ENCODE assay signal across 8 cellular contexts in the genomic region with DNA sequence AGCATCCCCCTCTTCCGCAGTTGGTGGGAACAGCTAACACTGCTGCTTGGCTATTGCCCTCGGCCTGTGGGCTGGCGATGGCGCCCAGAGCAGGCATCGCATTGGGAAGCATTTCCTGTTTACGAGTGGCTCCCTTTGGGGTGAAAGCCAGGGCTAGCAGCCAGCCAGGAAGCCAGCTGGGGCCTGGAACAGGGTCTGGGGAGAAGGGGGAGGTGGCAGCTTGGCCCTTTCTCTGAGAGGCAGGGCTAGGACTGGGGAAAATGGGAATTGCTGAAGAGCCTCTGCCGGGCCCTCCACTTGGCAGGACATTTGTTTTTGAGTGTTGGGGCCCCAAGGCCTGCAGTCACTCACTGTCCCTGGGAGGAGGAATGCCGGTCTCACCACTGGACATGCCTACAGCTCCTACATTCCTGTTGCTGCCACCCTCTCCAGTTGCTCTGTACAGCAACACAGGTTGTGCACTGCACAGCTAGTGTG. TPM values are rescaled to one million over a fixed set of nuclear protein-coding genes. Genes with fewer than 3 reads are reported as not detected.
DNase-seq lines count a peak whose midpoint lies in the region; ATAC-seq, FAIRE-seq and TF ChIP-seq lines count a peak whose summit lies in the region.

No MANE protein-coding gene starts in this region.

- POLR2A ChIA-PET in IMR-90 (lab: Charles Lee; ENCODE audit: unreplicated experiment) (interaction anchor here (0.7 to 1.4 kb wide), 5 partner anchors 26 to 72 kb away, joined by 3 to 7 read pairs (median 3); no protein-coding TSS in a partner anchor), HepG2 (lab: Yijun Ruan, JAX) (interaction anchor here (1.1 to 18.7 kb wide), 8 partner anchors 16 to 83 kb away, joined by 3 to 536 read pairs (median 36); no protein-coding TSS in a partner anchor)

- no peak for TF ChIP-seq CTCF in IMR-90 (conservative IDR thresholded peaks at IDR 0.05; ENCODE audit: low read depth, low read length)
- TF ChIP-seq CTCF in HepG2 (CRISPR knock-in tag; IDR thresholded peaks at IDR 0.05), result no peak
- no peak for TF ChIP-seq CTCF in GM13977 (IDR thresholded peaks at IDR 0.05; ENCODE audit: extremely low read depth, insufficient read depth, missing control alignments)

- no peak for FAIRE-seq in HepG2 (lab: Jason Lieb, UNC)

- dilution Hi-C loops in IMR-90 (cut with HindIII; ENCODE audit: low sequenced_read_pairs, unreplicated experiment), result no loop called here

- in situ Hi-C loops in IMR-90 (cut with MboI; ENCODE audit: low sequenced_read_pairs), result loop anchor here (5.0 to 25.0 kb wide), 2 partner anchors 49 to 674 kb away; partner anchors contain the start of gene CALB2
- in situ Hi-C loops in HepG2 (cut with HindIII; ENCODE audit: extremely low pct_ligation_motif_present, low pct_unique_long_range_greater_than_20kb), result loop anchor here (5.0 kb wide), 1 partner anchor 39 kb away; no protein-coding TSS in a partner anchor
- in situ Hi-C loops in GM13977 (cut with MboI; ENCODE audit: low pct_unique_long_range_greater_than_20kb, low sequenced_read_pairs, unreplicated experiment), result loop anchor here (10.0 kb wide), 1 partner anchor 76 kb away; no protein-coding TSS in a partner anchor

- H2AFZ ChIP-seq in IMR-90 (replicated peaks; ENCODE audit: low read length, poor library complexity), result peak overlapping the region; percentile 78
- H2AFZ ChIP-seq in HepG2 (ENCODE audit: low read length), result no peak overlapping the region

- peak overlapping the region; percentile 93 for H2BK120ac ChIP-seq in IMR-90 (ENCODE audit: low read depth, low read length)

- H3K27me3 ChIP-seq in IMR-90 (ENCODE audit: control insufficient read depth, insufficient read depth, low read length), result no peaks in the 10 kb centered on the region
- H3K27me3 ChIP-seq in HepG2 (ENCODE audit: control insufficient read depth in 1 of 2, insufficient read depth in 2 of 2, low read length in 2 of 2), result no peaks in the 10 kb centered on the region; a peak in 1 of 5 replicates

- peak overlapping the region; percentile 97 for H2AK9ac ChIP-seq in IMR-90 (replicated peaks; ENCODE audit: low read depth, low read length, poor library complexity)

- CTCF ChIA-PET in IMR-90 (lab: Yijun Ruan, JAX) (interaction anchor here (0.7 to 2.8 kb wide), 5 partner anchors 15 to 83 kb away, joined by 3 to 8 read pairs (median 3); no protein-coding TSS in a partner anchor), HepG2 (lab: Yijun Ruan, JAX; ENCODE audit: low intra/inter-chr PET ratio, low total read pairs) (no interaction called here)

- TF ChIP-seq POLR2A in IMR-90 (IDR thresholded peaks at IDR 0.05; ENCODE audit: low read depth, low read length) (no peak), HepG2 (IDR thresholded peaks at IDR 0.05; ENCODE audit: insufficient read depth in 1 of 2, low read depth in 2 of 2, low read length in 2 of 2) (no peak)

- DNase-seq in IMR-90, result peak; percentile 59
- no peak for DNase-seq in HepG2 (ENCODE audit: low spot score)
- DNase-seq in superior temporal gyrus (ENCODE audit: extremely low spot score), result peak; percentile 91
- DNase-seq in activated naive CD4-positive, alpha-beta T cell (lab: John Stamatoyannopoulos, UW), result no peak
- no peak for DNase-seq in LoVo (ENCODE audit: low spot score)
- DNase-seq in GM13977 (ENCODE audit: low spot score), result no peak

- H4K91ac ChIP-seq in IMR-90 (ENCODE audit: insufficient read depth, low read depth, low read length), result peak overlapping the region; percentile 97

- no TSS peak for BruUV-seq in IMR-90 (replicated peaks; lab: Mats Ljungman, UMichigan)
- no TSS peak for BruUV-seq in HepG2 (replicated peaks; lab: Mats Ljungman, UMichigan)

- peak overlapping the region; percentile 89 for H3K23ac ChIP-seq in IMR-90 (ENCODE audit: low read depth, low read length)

- H3K9me3 ChIP-seq in IMR-90 (ENCODE audit: control insufficient read depth, insufficient read depth, low read length), result no peaks in the 10 kb centered on the region
- H3K9me3 ChIP-seq in HepG2 (ENCODE audit: low read length), result no peaks in the 10 kb centered on the region

- peak overlapping the region; percentile 2; the same call in 1 of the 2 replicates for H3K9ac ChIP-seq in IMR-90 (ENCODE audit: low read depth, low read length)
- no peak overlapping the region for H3K9ac ChIP-seq in HepG2 (ENCODE audit: insufficient read depth, low read depth, low read length)

- peak overlapping the region; percentile 89 for H2BK20ac ChIP-seq in IMR-90 (ENCODE audit: low read depth, low read length)

- peak overlapping the region; percentile 100 for H2AK5ac ChIP-seq in IMR-90 (ENCODE audit: low read depth, low read length)

- H3K4me3 ChIP-seq in IMR-90 (ENCODE audit: insufficient read depth, low read depth, low read length) (no peak overlapping the region), HepG2 (replicated peaks in 1 of 3; ENCODE audit: insufficient read depth in 1 of 3, low read depth in 2 of 3, low read length in 3 of 3) (no peak overlapping the region)

- H3K56ac ChIP-seq in IMR-90 (ENCODE audit: extremely low read depth, insufficient read depth, low read length), result peak overlapping the region; percentile 50; the same call in 1 of the 2 replicates

- H3K14ac ChIP-seq in IMR-90 (replicated peaks; ENCODE audit: low read depth, low read length), result peak overlapping the region; percentile 96

- H4K5ac ChIP-seq in IMR-90 (ENCODE audit: low read depth, low read length), result peak overlapping the region; percentile 80

- H3K4me2 ChIP-seq in IMR-90 (ENCODE audit: low read depth, low read length) (no peak overlapping the region; the same call in 1 of the 2 replicates), HepG2 (ENCODE audit: low read depth, low read length) (no peak overlapping the region)

- H3K27ac ChIP-seq in IMR-90 (ENCODE audit: insufficient read depth, low read length) (peak overlapping the region; percentile 68), cingulate gyrus (ENCODE audit: low read depth, low read length) (peak overlapping the region; percentile 96), HepG2 (ENCODE audit: extremely low read length, insufficient read depth, low read length) (peak overlapping the region; percentile 22)

- peak overlapping the region; percentile 99; the same call in 2 of the 3 replicates for H2BK15ac ChIP-seq in IMR-90 (ENCODE audit: low read depth, low read length)

- H3K79me1 ChIP-seq in IMR-90 (ENCODE audit: low read depth in 1 of 2, low read length in 2 of 2), result peaks cover 3 to 67% of the 10 kb centered on the region in 2 experiments

- TF ChIP-seq RAD21 in IMR-90 (IDR thresholded peaks at IDR 0.05; ENCODE audit: low read length), result no peak
- TF ChIP-seq RAD21 in HepG2 (CRISPR knock-in tag; IDR thresholded peaks at IDR 0.05), result no peak

- H4K20me1 ChIP-seq in IMR-90 (ENCODE audit: insufficient read depth, low read length) (peaks cover 19% of the 10 kb centered on the region), HepG2 (ENCODE audit: insufficient read depth, low read length) (0 out of 2 replicates have a peak, but pooled peaks cover 5% of the 10 kb centered on the region)

- H3K36me3 ChIP-seq in IMR-90 (ENCODE audit: control insufficient read depth, insufficient read depth, low read length) (peaks cover 6% of the 10 kb centered on the region), HepG2 (replicated peaks in 1 of 2; ENCODE audit: control insufficient read depth in 1 of 2, insufficient read depth in 2 of 2, low read length in 2 of 2) (peaks cover 0 to 5% of the 10 kb centered on the region in 2 experiments; a peak in 1 of 5 replicates)

- no peak for TF ChIP-seq EP300 in HepG2 (IDR thresholded peaks at IDR 0.05; ENCODE audit: low read depth in 2 of 2, low read length in 2 of 2)
- no peak for TF ChIP-seq EP300 in HepG2 (CRISPR knock-in tag; IDR thresholded peaks at IDR 0.05; ENCODE audit: borderline replicate concordance)

- intact Hi-C loops in IMR-90 (cut with micrococcal nuclease) (loop anchor here (5.0 kb wide), 1 partner anchor 669 kb away; the partner anchor contains the start of gene CALB2), HepG2 (cut with micrococcal nuclease; ENCODE audit: unreplicated experiment) (no loop called here)

- H2BK5ac ChIP-seq in IMR-90 (ENCODE audit: low read depth, low read length, poor library complexity, severe bottlenecking), result peak overlapping the region; percentile 81

- H3K18ac ChIP-seq in IMR-90 (ENCODE audit: low read depth, low read length), result peak overlapping the region; percentile 74

- WGBS in IMR-90 (ENCODE audit: extremely low coverage in 2 of 2, insufficient read length in 1 of 2), 2 experiments, result 20% methylated on average over 1 of the region's 8 CpGs; no CpG with 5 or more reads in 1 of the 2 experiments
- 98% methylated on average over 7 of the region's 8 CpGs for WGBS in HepG2 (ENCODE audit: low lambda C conversion rate)

- peaks cover 54% of the 10 kb centered on the region for H3K9me1 ChIP-seq in IMR-90 (ENCODE audit: insufficient read depth, low read length)

- H3K4ac ChIP-seq in IMR-90 (ENCODE audit: low read depth, low read length), result peak overlapping the region; percentile 99

- ATAC-seq in IMR-90 (ENCODE audit: low read depth), result peak; percentile 10
- ATAC-seq in HepG2, result no peak
- ATAC-seq in GM19395 (IDR thresholded peaks at IDR 0.05; ENCODE audit: unreplicated experiment), result no peak

- H3K79me2 ChIP-seq in HepG2 (ENCODE audit: insufficient read depth, low read length), result peaks cover 22% of the 10 kb centered on the region

- peaks cover 66% of the 10 kb centered on the region for H3K4me1 ChIP-seq in IMR-90 (ENCODE audit: control insufficient read depth, insufficient read depth, low read length)
- peaks cover 78% of the 10 kb centered on the region for H3K4me1 ChIP-seq in HepG2 (ENCODE audit: insufficient read depth, low read length)

- H4K8ac ChIP-seq in IMR-90 (ENCODE audit: low read depth in 2 of 2, low read length in 2 of 2), result peak overlapping the region; percentile 92 to 98

RNA-seq across cellular contexts. Expression of gene MTSS2, which starts 2.5 kb away (rescaled TPM):
- 8.9 and 9.1 TPM in 2 replicates for total RNA-seq in IMR-90 (2012; rRNA removed)
- polyA plus RNA-seq in IMR-90 (2012; rRNA removed), result 86.2 and 108 TPM in 2 replicates
- polyA plus RNA-seq in IMR-90 (2012; cell fraction: cytosol; rRNA removed), result 69.9 and 88.4 TPM in 2 replicates
- polyA plus RNA-seq in IMR-90 (2012; cell fraction: nucleus; rRNA removed; ENCODE audit: low replicate concordance), result 148 and 251 TPM in 2 replicates
- total RNA-seq in HepG2 (2016; rRNA removed; fragmentation: Illumina TruSeq; extraction: Trizol), result 84.6 and 132 TPM in 2 replicates
- total RNA-seq in HepG2 (2016; cell fraction: cytosol; rRNA removed; fragmentation: Illumina TruSeq; extraction: Trizol; ENCODE audit: low read depth), result 43.5 and 50.3 TPM in 2 replicates
- 77.0 and 127 TPM in 2 replicates for total RNA-seq in HepG2 (2016; cell fraction: insoluble cytoplasmic fraction; rRNA removed; fragmentation: Illumina TruSeq; extraction: Trizol)
- total RNA-seq in HepG2 (2016; cell fraction: membrane; rRNA removed; fragmentation: Illumina TruSeq; extraction: Trizol), result 144 and 145 TPM in 2 replicates
- total RNA-seq in HepG2 (2016; cell fraction: nucleus; rRNA removed; fragmentation: Illumina TruSeq; extraction: Trizol), result 105 and 134 TPM in 2 replicates
- 242 and 284 TPM in 2 replicates for polyA plus RNA-seq in HepG2 (2011; rRNA removed)
- 101 and 160 TPM in 2 replicates for polyA plus RNA-seq in HepG2 (2011; cell fraction: cytosol; rRNA removed)
- polyA plus RNA-seq in HepG2 (2011; cell fraction: nucleus; rRNA removed), result 555 and 802 TPM in 2 replicates
- polyA plus RNA-seq in HepG2 (2012), result 157 and 253 TPM in 2 replicates
- polyA plus RNA-seq in HepG2 (2016; cell fraction: cytosol; fragmentation: Illumina TruSeq; extraction: Trizol; ENCODE audit: low read depth), result 47.6 and 47.9 TPM in 2 replicates
- 136 and 193 TPM in 2 replicates for polyA plus RNA-seq in HepG2 (2016; cell fraction: insoluble cytoplasmic fraction; fragmentation: Illumina TruSeq; extraction: Trizol; ENCODE audit: low read depth)
- polyA plus RNA-seq in HepG2 (2016; cell fraction: membrane; fragmentation: Illumina TruSeq; extraction: Trizol; ENCODE audit: low read depth), result 144 and 154 TPM in 2 replicates
- 467 and 522 TPM in 2 replicates for polyA plus RNA-seq in HepG2 (2016; cell fraction: nucleus; fragmentation: Illumina TruSeq; extraction: Trizol; ENCODE audit: insufficient read depth, low read depth)
- 24.5 and 186 TPM in 2 replicates for polyA minus RNA-seq in HepG2 (2011; rRNA and poly(A)+ RNA removed; ENCODE audit: low replicate concordance)
- polyA minus RNA-seq in HepG2 (2011; cell fraction: cytosol; rRNA and poly(A)+ RNA removed), result 155 and 166 TPM in 2 replicates
- polyA minus RNA-seq in HepG2 (2011; cell fraction: nucleus; rRNA and poly(A)+ RNA removed), result 97.5 and 127 TPM in 2 replicates

RNA-seq across cellular contexts. Expression of gene IL34, which starts 41.9 kb away (rescaled TPM):
- total RNA-seq in IMR-90 (2012; rRNA removed) (1.1 and 1.3 TPM in 2 replicates), HepG2 (2016; rRNA removed; fragmentation: Illumina TruSeq; extraction: Trizol) (1.2 and 1.4 TPM in 2 replicates)
- polyA plus RNA-seq in IMR-90 (2012; rRNA removed) (2.0 and 2.5 TPM in 2 replicates), HepG2 (2011; rRNA removed) (1.3 and 1.6 TPM in 2 replicates)
- polyA plus RNA-seq in IMR-90 (2012; cell fraction: cytosol; rRNA removed), result 2.1 and 4.5 TPM in 2 replicates
- polyA plus RNA-seq in IMR-90 (2012; cell fraction: nucleus; rRNA removed; ENCODE audit: low replicate concordance), result 2.3 and 2.9 TPM in 2 replicates
- total RNA-seq in HepG2 (2016; cell fraction: cytosol; rRNA removed; fragmentation: Illumina TruSeq; extraction: Trizol; ENCODE audit: low read depth), result 1.0 and 1.6 TPM in 2 replicates
- 1.2 and 1.3 TPM in 2 replicates for total RNA-seq in HepG2 (2016; cell fraction: insoluble cytoplasmic fraction; rRNA removed; fragmentation: Illumina TruSeq; extraction: Trizol)
- 1.8 and 2.4 TPM in 2 replicates for total RNA-seq in HepG2 (2016; cell fraction: membrane; rRNA removed; fragmentation: Illumina TruSeq; extraction: Trizol)
- total RNA-seq in HepG2 (2016; cell fraction: nucleus; rRNA removed; fragmentation: Illumina TruSeq; extraction: Trizol), result 0.31 and 0.40 TPM in 2 replicates
- polyA plus RNA-seq in HepG2 (2011; cell fraction: cytosol; rRNA removed), result 1.1 and 2.2 TPM in 2 replicates
- 0.83 and 1.9 TPM in 2 replicates for polyA plus RNA-seq in HepG2 (2011; cell fraction: nucleus; rRNA removed)
- 0.83 TPM in 2 replicates for polyA plus RNA-seq in HepG2 (2012)
- 1.3 and 2.1 TPM in 2 replicates for polyA plus RNA-seq in HepG2 (2016; cell fraction: cytosol; fragmentation: Illumina TruSeq; extraction: Trizol; ENCODE audit: low read depth)
- polyA plus RNA-seq in HepG2 (2016; cell fraction: insoluble cytoplasmic fraction; fragmentation: Illumina TruSeq; extraction: Trizol; ENCODE audit: low read depth), result 0.84 and 0.90 TPM in 2 replicates
- 1.2 and 1.6 TPM in 2 replicates for polyA plus RNA-seq in HepG2 (2016; cell fraction: membrane; fragmentation: Illumina TruSeq; extraction: Trizol; ENCODE audit: low read depth)
- 0.96 and 1.1 TPM in 2 replicates for polyA plus RNA-seq in HepG2 (2016; cell fraction: nucleus; fragmentation: Illumina TruSeq; extraction: Trizol; ENCODE audit: insufficient read depth, low read depth)
- 1.0 TPM in 1 of 2 replicates, not detected in the other for polyA minus RNA-seq in HepG2 (2011; rRNA and poly(A)+ RNA removed; ENCODE audit: low replicate concordance)
- 0.35 TPM in 1 of 2 replicates, not detected in the other for polyA minus RNA-seq in HepG2 (2011; cell fraction: cytosol; rRNA and poly(A)+ RNA removed)
- 0.50 and 1.5 TPM in 2 replicates for polyA minus RNA-seq in HepG2 (2011; cell fraction: nucleus; rRNA and poly(A)+ RNA removed)

Comparison
In these comparisons a context has a peak if more than half of its experiments do, and no peak if none do; other contexts are left out.
1. DNase-seq: peak in IMR-90 (single experiment) and superior temporal gyrus (single experiment); none in HepG2 (single experiment), activated naive CD4-positive, alpha-beta T cell (0 of 4), LoVo (single experiment) and GM13977 (single experiment).
2. H3K27ac ChIP-seq: peak in every context shown above with its lines; median percentile 96 in cingulate gyrus; 68 in IMR-90; 22 in HepG2.